ENCODE assay signal across 12 cellular contexts in the genomic region with DNA sequence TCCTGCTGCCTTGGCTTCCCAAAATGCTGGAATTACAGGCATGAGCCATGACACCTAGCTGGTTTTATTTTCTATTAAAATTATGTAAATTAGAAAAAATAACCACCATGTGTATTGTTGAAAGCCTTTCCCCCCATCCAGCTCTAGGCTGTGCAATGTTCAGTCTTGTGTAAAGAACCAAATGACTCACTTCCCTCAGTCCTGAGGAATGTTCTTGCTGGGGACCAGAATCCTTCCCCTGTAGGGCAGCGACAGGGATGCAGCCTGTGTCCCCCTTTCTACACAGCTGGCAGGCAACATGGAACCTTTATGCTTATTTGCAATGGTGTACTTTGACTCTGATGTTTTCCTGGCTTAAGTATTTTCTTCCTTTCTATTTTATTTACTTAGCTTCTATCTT. TPM values are rescaled to one million over a fixed set of nuclear protein-coding genes. Genes with fewer than 3 reads are reported as not detected.
DNase-seq lines count a peak whose midpoint lies in the region; ATAC-seq lines count a peak whose summit lies in the region.
"Had no signal": no experiment of that assay in that cellular context is flagged by ENCODE, and none has a peak within 500 bp of the region (broad histone marks: within the 10 kb centered on the region; RNA-seq: fewer than 3 reads in every experiment).

No MANE protein-coding gene starts in this region.

- no peak overlapping the region for H2AK5ac ChIP-seq in trophoblast cell (ENCODE audit: low read length)

- H3K4me3 ChIP-seq in trophoblast cell (ENCODE audit: low read depth, low read length) = no peak overlapping the region

- H3K79me2 ChIP-seq in trophoblast cell (ENCODE audit: control insufficient read depth, insufficient read depth, low read length, poor library complexity) = no peaks in the 10 kb centered on the region

- DNase-seq in MV-4-11 (lab: John Stamatoyannopoulos, UW) = peak; percentile 73
- peak; percentile 70 for DNase-seq in dermis blood vessel endothelial cell
- peak; percentile 33 to 61 for DNase-seq in trophoblast cell
- no peak for DNase-seq in NCI-H510A treated with DMSO at 0.1 percent for 48 hours (lab: John Stamatoyannopoulos, UW)
- DNase-seq in T-cell = no peak
- DNase-seq: activated naive CD4-positive, alpha-beta T cell; glutamatergic neuron; NCI-H1105 treated with DMSO at 0.1 percent for 48 hours had no signal

- POLR2A ChIA-PET in T-cell (lab: Charles Lee) = interaction anchor here in 1 of 2 donors (0.5 kb wide), 1 partner anchor 88 kb away, joined by 4 read pairs; no protein-coding TSS in a partner anchor

- no peak overlapping the region for H3K4me2 ChIP-seq in trophoblast cell (ENCODE audit: low read length)

- ATAC-seq in GM21529 (IDR thresholded peaks at IDR 0.05; ENCODE audit: unreplicated experiment) (peak; percentile 50), T-cell (replicated peaks in 1 of 4) (no peak), HG03196 (IDR thresholded peaks at IDR 0.05; ENCODE audit: unreplicated experiment) (no peak), HG02623 (IDR thresholded peaks at IDR 0.05; ENCODE audit: unreplicated experiment) (no peak)

- H3K27ac ChIP-seq in trophoblast cell (ENCODE audit: low read depth, low read length) = no peak overlapping the region

- H3K27me3 ChIP-seq in trophoblast cell (ENCODE audit: insufficient read depth, low read length) = no peaks in the 10 kb centered on the region

- no peaks in the 10 kb centered on the region for H3K9me3 Mint-ChIP-seq in T-cell
- H3K9me3 Mint-ChIP-seq: neural crest cell had no signal

- no CpG with 5 or more reads among the region's 1 CpG for WGBS in trophoblast cell (ENCODE audit: extremely low coverage, insufficient coverage, insufficient read length)

- no peaks in the 10 kb centered on the region for H3K36me3 ChIP-seq in trophoblast cell (ENCODE audit: control insufficient read depth in 1 of 2, insufficient read depth in 2 of 2, low read length in 2 of 2)

- no peak overlapping the region for H3K4ac ChIP-seq in trophoblast cell (ENCODE audit: low read depth, low read length)

- H3K4me1 ChIP-seq in trophoblast cell (ENCODE audit: control insufficient read depth in 1 of 2, insufficient read depth in 2 of 2, low read length in 2 of 2) = no peaks in the 10 kb centered on the region

- H3K4me3 Mint-ChIP-seq in T-cell = no peak overlapping the region
- H3K4me3 Mint-ChIP-seq: neural crest cell had no signal

- no peak overlapping the region for H4K91ac ChIP-seq in trophoblast cell (ENCODE audit: low read depth, low read length)

- no peak overlapping the region for H4K12ac ChIP-seq in trophoblast cell (ENCODE audit: low read depth, low read length)

- H3K27me3 Mint-ChIP-seq in T-cell = peaks cover 0 to 26% of the 10 kb centered on the region in 2 donors

- H3K4me1 Mint-ChIP-seq in T-cell = peaks cover 0 to 26% (median 11%) of the 10 kb centered on the region in 3 donors
- H3K4me1 Mint-ChIP-seq: neural crest cell had no signal

- H2BK120ac ChIP-seq in trophoblast cell (ENCODE audit: insufficient read depth, low read length, poor library complexity) = no peak overlapping the region

- H3K27ac Mint-ChIP-seq in T-cell = no peak overlapping the region

- H2BK12ac ChIP-seq in trophoblast cell (ENCODE audit: low read length) = no peak overlapping the region

- H3K18ac ChIP-seq in trophoblast cell (ENCODE audit: low read length) = no peak overlapping the region

- no peak overlapping the region for H4K8ac ChIP-seq in trophoblast cell (ENCODE audit: low read depth, low read length)

- no peak overlapping the region for H3K9ac ChIP-seq in trophoblast cell (ENCODE audit: low read length)

- H3K79me1 ChIP-seq in trophoblast cell (ENCODE audit: low read length) = no peaks in the 10 kb centered on the region

- CTCF ChIA-PET in T-cell (lab: Charles Lee) = no interaction called here

- H3K36me3 Mint-ChIP-seq in T-cell = no peaks in the 10 kb centered on the region

- no peak overlapping the region for H3K14ac ChIP-seq in trophoblast cell (ENCODE audit: low read length)

- H3K9me3 ChIP-seq in trophoblast cell (ENCODE audit: insufficient read depth, low read depth, low read length) = no peaks in the 10 kb centered on the region

- H2AFZ ChIP-seq in trophoblast cell (ENCODE audit: insufficient read depth, low read length, poor library complexity) = no peak overlapping the region

- H3K23ac ChIP-seq in trophoblast cell (ENCODE audit: low read length) = no peak overlapping the region

- no peak overlapping the region for H2BK5ac ChIP-seq in trophoblast cell (ENCODE audit: low read depth, low read length, poor library complexity)

RNA-seq across cellular contexts. Expression of a gene that starts 29.4 kb away (rescaled TPM):
- total RNA-seq in dermis blood vessel endothelial cell (2.4 and 2.6 TPM in 2 replicates), T-cell (1 to 10 TPM in 3 of 5 donors, not detected in 2; 1.3 to 1.4 (median 1.4) TPM)
- polyA plus RNA-seq in trophoblast cell (2013) = 0.03 and 0.06 TPM in 2 replicates

Comparison
In these comparisons a context has a peak if more than half of its experiments do, and no peak if none do; other contexts are left out.
1. DNase-seq: peak in MV-4-11 (single experiment), dermis blood vessel endothelial cell (single experiment) and trophoblast cell (2 of 2); none in NCI-H510A treated with DMSO at 0.1 percent for 48 hours (single experiment) and T-cell (0 of 34).